ENCODE assay signal across 10 cellular contexts in the genomic region with DNA sequence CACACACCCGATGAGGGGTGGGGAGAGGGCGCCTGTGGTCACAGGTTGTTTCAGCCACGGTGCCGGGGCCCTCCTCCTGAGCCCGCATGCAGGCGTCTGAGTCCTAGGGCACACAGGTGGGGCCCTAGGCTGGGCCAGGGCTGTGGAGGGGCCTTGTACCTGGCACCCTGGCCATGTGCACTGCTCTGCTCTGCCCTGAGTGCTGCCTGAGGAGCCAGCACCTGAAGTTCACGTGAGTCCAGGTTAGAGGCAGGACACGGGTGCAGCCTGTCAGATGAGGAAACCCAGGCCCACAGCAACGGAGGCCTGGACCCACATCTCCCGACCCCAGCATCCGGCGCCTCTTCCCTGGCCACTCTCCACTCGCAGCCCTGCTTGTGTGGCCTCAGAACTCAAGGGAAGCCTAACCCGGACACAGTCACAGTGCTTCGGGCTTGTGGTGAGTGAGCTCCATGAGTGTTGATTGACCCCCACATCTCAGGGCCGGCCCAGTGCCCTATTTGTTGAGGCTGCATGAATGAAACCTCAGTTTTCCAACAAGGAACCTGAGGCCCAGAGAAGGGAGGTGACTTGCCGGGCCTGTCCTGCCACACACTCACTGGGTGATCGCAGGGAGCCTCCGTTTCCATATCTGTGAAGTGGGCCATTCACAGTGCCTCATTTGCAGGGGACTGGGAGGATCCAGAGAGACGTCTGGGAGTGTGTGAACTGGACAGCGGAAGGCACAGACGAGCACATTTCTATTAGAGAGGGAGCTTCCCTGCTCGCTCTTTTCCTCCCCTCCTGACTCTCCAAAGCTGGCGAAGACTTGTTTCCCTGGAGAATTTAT. TPM values are rescaled to one million over a fixed set of nuclear protein-coding genes. Genes with fewer than 3 reads are reported as not detected.
DNase-seq lines count a peak whose midpoint lies in the region; ATAC-seq, FAIRE-seq and TF ChIP-seq lines count a peak whose summit lies in the region.
"Had no signal": no experiment of that assay in that cellular context is flagged by ENCODE, and none has a peak within 500 bp of the region (broad histone marks: within the 10 kb centered on the region; RNA-seq: fewer than 3 reads in every experiment).

No MANE protein-coding gene starts in this region.

- no peak for ATAC-seq in T-helper 17 cell
- ATAC-seq: left colon had no signal

- no peaks in the 10 kb centered on the region for H3K36me3 Mint-ChIP-seq in T-helper 17 cell (ENCODE audit: low read depth)

- peak overlapping the region; percentile 90 for H3K27ac ChIP-seq in rectal smooth muscle tissue (ENCODE audit: low read depth, low read length)
- H3K27ac ChIP-seq: cardiac muscle cell had no signal

- no peak overlapping the region for H3K9ac ChIP-seq in rectal smooth muscle tissue (ENCODE audit: low read length)

- no peak for TF ChIP-seq POLR2A in GM12891 (IDR thresholded peaks at IDR 0.05; ENCODE audit: low read depth, low read length)

- H3K36me3 ChIP-seq in rectal smooth muscle tissue (ENCODE audit: control insufficient read depth, insufficient read depth, low read length), result peaks cover 5% of the 10 kb centered on the region
- H3K36me3 ChIP-seq: cardiac muscle cell had no signal

- peaks cover 8% of the 10 kb centered on the region for H3K27me3 Mint-ChIP-seq in T-helper 17 cell

- H3K4me3 ChIP-seq in rectal smooth muscle tissue (ENCODE audit: low read length), result no peak overlapping the region
- H3K4me3 ChIP-seq: cardiac muscle cell had no signal

- H3K27me3 ChIP-seq in rectal smooth muscle tissue (ENCODE audit: control insufficient read depth, insufficient read depth, low read length), result no peaks in the 10 kb centered on the region
- H3K27me3 ChIP-seq: cardiac muscle cell had no signal

- DNase-seq in GM12891 (ENCODE audit: insufficient read length, low spot score) (peak; percentile 25), T-helper 17 cell (peak in 2 of 3 donors; percentile 7 to 8), iPS-NIHi11 (ENCODE audit: low spot score) (peak; percentile 26), activated gamma-delta T cell treated with Interleukin-2 at 50 U/mL for 16 hours (no peak), NCI-H524 (lab: John Stamatoyannopoulos, UW) (no peak), NCI-H510A (lab: John Stamatoyannopoulos, UW) (no peak), Kasumi-1 (lab: John Stamatoyannopoulos, UW) (no peak)

- H3K4me1 Mint-ChIP-seq in T-helper 17 cell, result no peaks in the 10 kb centered on the region

- H3K27ac Mint-ChIP-seq in T-helper 17 cell, result no peak overlapping the region

- H3K9me3 ChIP-seq in T-helper 17 cell (ENCODE audit: control insufficient read depth, low read length, poor library complexity, severe bottlenecking), result no peaks in the 10 kb centered on the region

- no peak overlapping the region for H3K4me3 Mint-ChIP-seq in T-helper 17 cell

- H3K4me1 ChIP-seq in rectal smooth muscle tissue (ENCODE audit: control insufficient read depth, insufficient read depth, low read length), result peaks cover 44% of the 10 kb centered on the region

- no peak for FAIRE-seq in GM12891 (lab: Jason Lieb, UNC)

TF ChIP-seq in GM12891, 5 proteins besides CTCF, POLR2A, EP300 and RAD21:
- TF ChIP-seq SPI1 (IDR thresholded peaks at IDR 0.05; ENCODE audit: low read depth, low read length) (no peak), TAF1 (IDR thresholded peaks at IDR 0.05; ENCODE audit: low read depth, low read length) (no peak), POU2F2 (IDR thresholded peaks at IDR 0.05; ENCODE audit: low read depth, low read length) (no peak), PAX5 (IDR thresholded peaks at IDR 0.05; ENCODE audit: insufficient read depth, low read length, severe bottlenecking) (no peak), POLR2AphosphoS5 (IDR thresholded peaks at IDR 0.05; ENCODE audit: low read depth, low read length) (no peak)

RNA-seq across cellular contexts. Expression of gene PPIF, which starts 39.6 kb away (rescaled TPM):
- 73.2 TPM for polyA plus RNA-seq in GM12891 (2012; ENCODE audit: low read depth, missing spikeins)
- total RNA-seq in T-helper 17 cell, result 10 to 100 TPM; 59.4 to 82.3 TPM

RNA-seq across cellular contexts. Expression of gene ZCCHC24, which starts 58.6 kb away (rescaled TPM):
- polyA plus RNA-seq in GM12891 (2012; ENCODE audit: low read depth, missing spikeins), result 0.06 TPM
- total RNA-seq in T-helper 17 cell, result 1 to 10 TPM; 1.1 to 1.3 TPM

Comparison
In these comparisons a context has a peak if more than half of its experiments do, and no peak if none do; other contexts are left out.
1. DNase-seq: peak in GM12891 (single experiment), T-helper 17 cell (2 of 3) and iPS-NIHi11 (single experiment); none in activated gamma-delta T cell treated with Interleukin-2 at 50 U/mL for 16 hours (single experiment), NCI-H524 (0 of 2), NCI-H510A (single experiment) and Kasumi-1 (0 of 2).